ENCODE assay signal across 1 cellular context in the genomic region with DNA sequence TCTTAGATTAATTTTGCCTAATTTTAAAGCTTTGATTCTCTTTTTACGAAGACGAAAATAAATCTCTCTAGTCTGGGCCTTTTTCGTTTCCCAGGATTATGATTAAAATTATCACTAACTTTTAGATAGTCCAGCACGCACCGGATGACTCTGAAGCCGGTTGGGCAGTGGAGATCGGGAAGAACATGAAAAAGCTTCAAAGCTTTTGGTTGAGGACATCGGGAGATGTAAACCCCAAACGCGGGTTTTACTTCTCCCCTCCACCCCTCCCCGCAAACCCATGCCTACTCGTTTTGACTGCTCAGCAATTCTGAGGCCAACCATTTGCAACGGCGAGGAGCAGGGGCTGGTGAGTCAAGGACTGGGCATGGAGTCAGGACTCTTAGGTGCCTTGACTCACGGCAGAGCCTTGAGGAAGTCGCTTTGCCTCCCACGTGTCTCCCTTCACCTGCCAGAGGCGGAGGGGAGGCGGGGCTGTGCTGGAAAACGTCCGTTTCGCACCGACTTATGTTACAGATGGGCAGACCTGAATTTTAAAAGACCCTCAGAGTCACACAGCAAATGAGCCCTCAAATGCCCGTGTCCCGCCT.
TF ChIP-seq lines count a peak whose summit lies in the region.

No MANE protein-coding gene starts in this region.

TF ChIP-seq in HepG2, 621 proteins besides CTCF, POLR2A, EP300 and RAD21 (continued from another document):
- TF ChIP-seq, protein P1, sequence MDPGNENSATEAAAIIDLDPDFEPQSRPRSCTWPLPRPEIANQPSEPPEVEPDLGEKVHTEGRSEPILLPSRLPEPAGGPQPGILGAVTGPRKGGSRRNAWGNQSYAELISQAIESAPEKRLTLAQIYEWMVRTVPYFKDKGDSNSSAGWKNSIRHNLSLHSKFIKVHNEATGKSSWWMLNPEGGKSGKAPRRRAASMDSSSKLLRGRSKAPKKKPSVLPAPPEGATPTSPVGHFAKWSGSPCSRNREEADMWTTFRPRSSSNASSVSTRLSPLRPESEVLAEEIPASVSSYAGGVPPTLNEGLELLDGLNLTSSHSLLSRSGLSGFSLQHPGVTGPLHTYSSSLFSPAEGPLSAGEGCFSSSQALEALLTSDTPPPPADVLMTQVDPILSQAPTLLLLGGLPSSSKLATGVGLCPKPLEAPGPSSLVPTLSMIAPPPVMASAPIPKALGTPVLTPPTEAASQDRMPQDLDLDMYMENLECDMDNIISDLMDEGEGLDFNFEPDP (CRISPR knock-in tag; conservative IDR thresholded peaks at IDR 0.05) = no peak
- 0 out of 2 replicates have a peak, but pooled peaks have one; percentile 62 for TF ChIP-seq ZNF567 (CRISPR knock-in tag; IDR thresholded peaks at IDR 0.05; ENCODE audit: borderline replicate concordance)
- peak; percentile 81; the same call in 1 of the 2 replicates for TF ChIP-seq TGIF2 (CRISPR knock-in tag; IDR thresholded peaks at IDR 0.05)
- TF ChIP-seq GATA4 (IDR thresholded peaks at IDR 0.05; ENCODE audit: borderline replicate concordance, low read depth) = 0 out of 2 replicates have a peak, but pooled peaks have one; percentile 14
- TF ChIP-seq HOXA3 (CRISPR knock-in tag; IDR thresholded peaks at IDR 0.05) = 0 out of 2 replicates have a peak, but pooled peaks have one; percentile 5
- TF ChIP-seq, protein P2, sequence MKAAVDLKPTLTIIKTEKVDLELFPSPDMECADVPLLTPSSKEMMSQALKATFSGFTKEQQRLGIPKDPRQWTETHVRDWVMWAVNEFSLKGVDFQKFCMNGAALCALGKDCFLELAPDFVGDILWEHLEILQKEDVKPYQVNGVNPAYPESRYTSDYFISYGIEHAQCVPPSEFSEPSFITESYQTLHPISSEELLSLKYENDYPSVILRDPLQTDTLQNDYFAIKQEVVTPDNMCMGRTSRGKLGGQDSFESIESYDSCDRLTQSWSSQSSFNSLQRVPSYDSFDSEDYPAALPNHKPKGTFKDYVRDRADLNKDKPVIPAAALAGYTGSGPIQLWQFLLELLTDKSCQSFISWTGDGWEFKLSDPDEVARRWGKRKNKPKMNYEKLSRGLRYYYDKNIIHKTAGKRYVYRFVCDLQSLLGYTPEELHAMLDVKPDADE (CRISPR knock-in tag; IDR thresholded peaks at IDR 0.05) = peak; percentile 40; the same call in 1 of the 2 replicates
- peak; percentile 43; the same call in 1 of the 2 replicates for TF ChIP-seq SP5 (CRISPR knock-in tag; IDR thresholded peaks at IDR 0.05; ENCODE audit: borderline replicate concordance, low read depth)
- TF ChIP-seq, protein P3, sequence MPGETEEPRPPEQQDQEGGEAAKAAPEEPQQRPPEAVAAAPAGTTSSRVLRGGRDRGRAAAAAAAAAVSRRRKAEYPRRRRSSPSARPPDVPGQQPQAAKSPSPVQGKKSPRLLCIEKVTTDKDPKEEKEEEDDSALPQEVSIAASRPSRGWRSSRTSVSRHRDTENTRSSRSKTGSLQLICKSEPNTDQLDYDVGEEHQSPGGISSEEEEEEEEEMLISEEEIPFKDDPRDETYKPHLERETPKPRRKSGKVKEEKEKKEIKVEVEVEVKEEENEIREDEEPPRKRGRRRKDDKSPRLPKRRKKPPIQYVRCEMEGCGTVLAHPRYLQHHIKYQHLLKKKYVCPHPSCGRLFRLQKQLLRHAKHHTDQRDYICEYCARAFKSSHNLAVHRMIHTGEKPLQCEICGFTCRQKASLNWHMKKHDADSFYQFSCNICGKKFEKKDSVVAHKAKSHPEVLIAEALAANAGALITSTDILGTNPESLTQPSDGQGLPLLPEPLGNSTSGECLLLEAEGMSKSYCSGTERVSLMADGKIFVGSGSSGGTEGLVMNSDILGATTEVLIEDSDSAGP (CRISPR knock-in tag; IDR thresholded peaks at IDR 0.05; ENCODE audit: borderline replicate concordance) = no peak
- TF ChIP-seq, protein P4, sequence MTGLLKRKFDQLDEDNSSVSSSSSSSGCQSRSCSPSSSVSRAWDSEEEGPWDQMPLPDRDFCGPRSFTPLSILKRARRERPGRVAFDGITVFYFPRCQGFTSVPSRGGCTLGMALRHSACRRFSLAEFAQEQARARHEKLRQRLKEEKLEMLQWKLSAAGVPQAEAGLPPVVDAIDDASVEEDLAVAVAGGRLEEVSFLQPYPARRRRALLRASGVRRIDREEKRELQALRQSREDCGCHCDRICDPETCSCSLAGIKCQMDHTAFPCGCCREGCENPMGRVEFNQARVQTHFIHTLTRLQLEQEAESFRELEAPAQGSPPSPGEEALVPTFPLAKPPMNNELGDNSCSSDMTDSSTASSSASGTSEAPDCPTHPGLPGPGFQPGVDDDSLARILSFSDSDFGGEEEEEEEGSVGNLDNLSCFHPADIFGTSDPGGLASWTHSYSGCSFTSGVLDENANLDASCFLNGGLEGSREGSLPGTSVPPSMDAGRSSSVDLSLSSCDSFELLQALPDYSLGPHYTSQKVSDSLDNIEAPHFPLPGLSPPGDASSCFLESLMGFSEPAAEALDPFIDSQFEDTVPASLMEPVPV (CRISPR knock-in tag; IDR thresholded peaks at IDR 0.05) = no peak
- peak; percentile 81 for TF ChIP-seq MAFG (CRISPR knock-in tag; IDR thresholded peaks at IDR 0.05)
- peak; percentile 46; the same call in 1 of the 2 replicates for TF ChIP-seq SIN3A (IDR thresholded peaks at IDR 0.05; ENCODE audit: borderline replicate concordance, low read depth, low read length)
- TF ChIP-seq ZNF20 (CRISPR knock-in tag; IDR thresholded peaks at IDR 0.05) = peak; percentile 45; the same call in 1 of the 2 replicates
- no peak for TF ChIP-seq GATAD2A (CRISPR knock-in tag; IDR thresholded peaks at IDR 0.05)
TF ChIP-seq in HepG2: peak in this region for 76.
